8 cellular contexts compared by ENCODE assay signal in genomic region chr18:66495844-66496243, GRCh38.
DNase-seq lines count a peak whose midpoint lies in the region; ATAC-seq and TF ChIP-seq lines count a peak whose summit lies in the region.

No MANE protein-coding gene starts in this region.

- peak; percentile 26 for TF ChIP-seq CTCF in NB4 (IDR thresholded peaks at IDR 0.05; ENCODE audit: low read depth, low read length)

- no peak for TF ChIP-seq POLR2A in NB4 (IDR thresholded peaks at IDR 0.05; ENCODE audit: extremely low read depth, insufficient read length)

- H3K4me3 ChIP-seq in NB4 (ENCODE audit: low read depth, low read length): no peak overlapping the region

- intact Hi-C loops in head of caudate nucleus (cut with DNase I): no loop called here

- in situ Hi-C loops in SK-MEL-5 (cut with HindIII; ENCODE audit: low pct_unique_long_range_greater_than_20kb, low sequenced_read_pairs): no loop called here

- ATAC-seq in GM21390 (IDR thresholded peaks at IDR 0.05; ENCODE audit: unreplicated experiment) (peak; percentile 87), HG03280 (IDR thresholded peaks at IDR 0.05; ENCODE audit: unreplicated experiment) (no peak)

- peak; percentile 16 for DNase-seq in COLO829 (ENCODE audit: low spot score)
- peak; percentile 59 for DNase-seq in NB4 (ENCODE audit: low read depth)
- peak; percentile 80 for DNase-seq in SK-MEL-5 (ENCODE audit: low read depth, low spot score)
- peak; percentile 32 to 84 (median 66) for DNase-seq in head of caudate nucleus
- DNase-seq in renal cortical epithelial cell (ENCODE audit: low read depth): peak; percentile 42
- no peak for DNase-seq in NCI-H187 treated with DMSO at 0.1 percent for 48 hours (lab: John Stamatoyannopoulos, UW)
